Comparison of ENCODE assay signal across 7 cellular contexts in genomic region chr20:39888310-39888709, GRCh38.
"Had no signal": no experiment of that assay in that cellular context is flagged by ENCODE, and none has a peak within 500 bp of the region (broad histone marks: within the 10 kb centered on the region; RNA-seq: fewer than 3 reads in every experiment).

No MANE protein-coding gene starts in this region.

- ATAC-seq: GM23338 had no signal

- FAIRE-seq: H1, H54, HTR-8/SVneo had no signal

- H2AFZ ChIP-seq: GM23338 had no signal

- H3K4me3 ChIP-seq: GM23338 had no signal

- H3K4me2 ChIP-seq: GM23338 had no signal

- DNase-seq: H9, HCEC 1CT, KBM-7 had no signal
